17 cellular contexts compared by ENCODE assay signal in genomic region chr15:47587938-47588817, GRCh38.
DNase-seq lines count a peak whose midpoint lies in the region; TF ChIP-seq lines count a peak whose summit lies in the region.
"Had no signal": no experiment of that assay in that cellular context is flagged by ENCODE, and none has a peak within 500 bp of the region (broad histone marks: within the 10 kb centered on the region; RNA-seq: fewer than 3 reads in every experiment).

No MANE protein-coding gene starts in this region.

- no peak overlapping the region for H3K9ac ChIP-seq in endodermal cell (ENCODE audit: extremely low read depth, low read length, poor library complexity, severe bottlenecking)

- H3K36me3 ChIP-seq in endodermal cell (ENCODE audit: control insufficient read depth, insufficient read depth, low read length), result no peaks in the 10 kb centered on the region
- H3K36me3 ChIP-seq: gastrocnemius medialis, tibial artery had no signal

- H3K36me3 Mint-ChIP-seq in endodermal cell (ENCODE audit: low read depth), result no peaks in the 10 kb centered on the region
- H3K36me3 Mint-ChIP-seq: stimulated activated effector memory CD8-positive, alpha-beta T cell treated with anti-CD3 and anti-CD28 coated beads, Interleukin-12 subunit alpha, Interleukin-12 subunit beta, amount 100 ng/mL, for 72 hours had no signal

- peak; percentile 59 for DNase-seq in DMS 273 (lab: John Stamatoyannopoulos, UW; ENCODE audit: unreplicated experiment)
- DNase-seq in DMS 273 treated with DMSO at 0.1 percent for 48 hours (lab: John Stamatoyannopoulos, UW), result no peak
- DNase-seq in endodermal cell, result no peak
- DNase-seq in left kidney (ENCODE audit: low read depth, low spot score), result peak; percentile 53
- DNase-seq in stromal cell of bone marrow (ENCODE audit: low read depth), result peak; percentile 24
- DNase-seq in GM10248 (ENCODE audit: extremely low spot score), result no peak
- DNase-seq in kidney tubule cell (ENCODE audit: low spot score), result no peak
- DNase-seq in effector CD4-positive, alpha-beta T cell, result no peak
- DNase-seq: activated CD4-positive, alpha-beta T cell treated with anti-CD3 and anti-CD28 coated beads, Interleukin-2, amount 50 U/mL, for 4 hours; C1 segment of cervical spinal cord; gastrocnemius medialis; mammary epithelial cell; NCI-H1436 treated with DMSO at 0.1 percent for 48 hours; SW 1271; tibial artery had no signal

- CTCF ChIA-PET in GM10248 (lab: Yijun Ruan, JAX), result no interaction called here

- no peaks in the 10 kb centered on the region for H3K9me3 ChIP-seq in endodermal cell (ENCODE audit: control insufficient read depth, low read length)
- H3K9me3 ChIP-seq: gastrocnemius medialis, tibial artery had no signal

- peaks cover 11% of the 10 kb centered on the region for H3K4me1 Mint-ChIP-seq in endodermal cell
- H3K4me1 Mint-ChIP-seq: stimulated activated effector memory CD8-positive, alpha-beta T cell treated with anti-CD3 and anti-CD28 coated beads, Interleukin-12 subunit alpha, Interleukin-12 subunit beta, amount 100 ng/mL, for 72 hours had no signal

- no peak overlapping the region for H3K4me3 Mint-ChIP-seq in endodermal cell
- H3K4me3 Mint-ChIP-seq: stimulated activated effector memory CD8-positive, alpha-beta T cell treated with anti-CD3 and anti-CD28 coated beads, Interleukin-12 subunit alpha, Interleukin-12 subunit beta, amount 100 ng/mL, for 72 hours had no signal

- POLR2A ChIA-PET in GM10248 (lab: Yijun Ruan, JAX), result no interaction called here

- peak overlapping the region; percentile 9 for H3K27ac ChIP-seq in endodermal cell (ENCODE audit: low read depth, low read length)
- H3K27ac ChIP-seq: 22Rv1, gastrocnemius medialis, tibial artery had no signal

- no peaks in the 10 kb centered on the region for H3K9me3 Mint-ChIP-seq in endodermal cell
- H3K9me3 Mint-ChIP-seq: stimulated activated effector memory CD8-positive, alpha-beta T cell treated with anti-CD3 and anti-CD28 coated beads, Interleukin-12 subunit alpha, Interleukin-12 subunit beta, amount 100 ng/mL, for 72 hours had no signal

- no peak overlapping the region for H3K27ac Mint-ChIP-seq in endodermal cell
- H3K27ac Mint-ChIP-seq: stimulated activated effector memory CD8-positive, alpha-beta T cell treated with anti-CD3 and anti-CD28 coated beads, Interleukin-12 subunit alpha, Interleukin-12 subunit beta, amount 100 ng/mL, for 72 hours had no signal

- WGBS in endodermal cell (ENCODE audit: insufficient coverage in 1 of 2, insufficient read length in 1 of 2), 2 experiments, result 70 to 78% methylated on average over 4 to 7 of the region's 7 CpGs

- H3K27me3 Mint-ChIP-seq in endodermal cell (ENCODE audit: insufficient read depth), result no peaks in the 10 kb centered on the region

- H3K4me3 ChIP-seq in endodermal cell (ENCODE audit: low read length), result no peak overlapping the region
- H3K4me3 ChIP-seq: gastrocnemius medialis, tibial artery had no signal

- TF ChIP-seq CTCF in endodermal cell (conservative IDR thresholded peaks at IDR 0.05) (no peak), GM10248 (IDR thresholded peaks at IDR 0.05; ENCODE audit: control extremely low read depth, extremely low read depth, low read depth, missing control alignments) (no peak)

- H3K4me1 ChIP-seq in endodermal cell (ENCODE audit: control insufficient read depth, insufficient read depth, low read length), result peaks cover 5% of the 10 kb centered on the region
- H3K4me1 ChIP-seq: gastrocnemius medialis had no signal

- no peaks in the 10 kb centered on the region for H3K27me3 ChIP-seq in endodermal cell (ENCODE audit: control insufficient read depth, insufficient read depth, low read length, poor library complexity, severe bottlenecking)
- H3K27me3 ChIP-seq: gastrocnemius medialis, tibial artery had no signal

Comparison
In these comparisons a context has a peak if more than half of its experiments do, and no peak if none do; other contexts are left out.
1. DNase-seq: peak in DMS 273 (single experiment), left kidney (single experiment) and stromal cell of bone marrow (single experiment); none in DMS 273 treated with DMSO at 0.1 percent for 48 hours (single experiment), endodermal cell (single experiment), GM10248 (single experiment), kidney tubule cell (single experiment) and effector CD4-positive, alpha-beta T cell (single experiment).